In the genomic region with DNA sequence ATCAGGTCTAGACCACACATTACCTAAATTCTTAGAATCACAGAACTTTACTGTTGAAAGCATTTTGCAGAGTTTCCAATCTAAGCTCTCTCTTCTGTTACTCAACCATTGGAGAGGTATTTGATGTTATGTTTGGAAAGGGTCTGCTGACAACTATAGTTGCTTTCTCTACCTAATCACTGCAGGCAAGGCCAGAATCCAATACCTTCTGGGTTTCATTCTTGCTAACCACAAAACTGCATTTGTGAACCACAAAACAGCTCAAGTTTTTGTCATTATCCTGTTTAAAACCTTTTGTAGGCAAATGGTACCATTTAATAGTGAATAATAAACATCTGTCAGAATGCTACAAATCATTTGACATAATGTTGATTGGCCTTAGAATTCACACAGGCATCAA, we compare ENCODE assay signal across 29 cellular contexts.
"Had no signal": no experiment of that assay in that cellular context is flagged by ENCODE, and none has a peak within 500 bp of the region (broad histone marks: within the 10 kb centered on the region; RNA-seq: fewer than 3 reads in every experiment).

No MANE protein-coding gene starts in this region.

- H3K27ac Mint-ChIP-seq: activated naive CD4-positive, alpha-beta T cell treated with anti-CD3 and anti-CD28 coated beads, Interleukin-2, amount 10 ng/mL, durations not matched to agents 7 days and 5 days; activated naive CD8-positive, alpha-beta T cell treated with anti-CD3 and anti-CD28 coated beads, Interleukin-2, amount 10 ng/mL, durations not matched to agents 7 days and 5 days; activated T-helper 1 cell treated with anti-CD3 and anti-CD28 coated beads, Interleukin-12 subunit alpha, Interleukin-12 subunit beta, Interleukin-2, Interleukin-4 antibody, amounts not matched to agents 30 ng/mL and 10 ng/mL and 1 ng/mL, durations not matched to agents 14 hours and 24 hours and 36 hours; effector memory CD8-positive, alpha-beta T cell; immature natural killer cell; memory B cell; naive thymus-derived CD8-positive, alpha-beta T cell; stimulated activated naive CD8-positive, alpha-beta T cell treated with anti-CD3 and anti-CD28 coated beads, Interleukin-15, Interleukin-2, amounts not matched to agents 100 ng/mL and 50 ng/mL, for 24 hours had no signal

- H3K27ac ChIP-seq: body of pancreas, cardiac muscle cell, foreskin keratinocyte, heart left ventricle, parathyroid adenoma, right lobe of liver, thoracic aorta, uterus had no signal

- H3K27me3 ChIP-seq: body of pancreas, cardiac muscle cell, foreskin keratinocyte, heart left ventricle, right lobe of liver, uterus had no signal

- H3K36me3 ChIP-seq: cardiac muscle cell, heart left ventricle, right lobe of liver, thoracic aorta, uterus had no signal

- ATAC-seq: body of pancreas; effector memory CD8-positive, alpha-beta T cell; foreskin keratinocyte; heart left ventricle; naive thymus-derived CD8-positive, alpha-beta T cell; right lobe of liver had no signal

- H3K4me1 ChIP-seq: body of pancreas, foreskin keratinocyte, heart left ventricle, parathyroid adenoma, right lobe of liver, uterus had no signal

- H3K27me3 Mint-ChIP-seq: activated naive CD4-positive, alpha-beta T cell treated with anti-CD3 and anti-CD28 coated beads, Interleukin-2, amount 10 ng/mL, durations not matched to agents 7 days and 5 days; activated naive CD8-positive, alpha-beta T cell treated with anti-CD3 and anti-CD28 coated beads, Interleukin-2, amount 10 ng/mL, durations not matched to agents 7 days and 5 days; effector memory CD8-positive, alpha-beta T cell; memory B cell; stimulated activated naive CD8-positive, alpha-beta T cell treated with anti-CD3 and anti-CD28 coated beads, Interleukin-15, Interleukin-2, amounts not matched to agents 100 ng/mL and 50 ng/mL, for 24 hours had no signal

- DNase-seq: activated CD4-positive, alpha-beta T cell treated with anti-CD3 and anti-CD28 coated beads for 4 hours; activated CD4-positive, alpha-beta T cell treated with anti-CD3 and anti-CD28 coated beads, Interleukin-2, amount 50 U/mL, for 4 hours; activated gamma-delta T cell; activated naive CD4-positive, alpha-beta T cell treated with anti-CD3 and anti-CD28 coated beads, Interleukin-2, amount 10 ng/mL, durations not matched to agents 7 days and 5 days; activated naive CD8-positive, alpha-beta T cell treated with anti-CD3 and anti-CD28 coated beads, Interleukin-2, amount 10 ng/mL, durations not matched to agents 7 days and 5 days; activated T-cell treated with anti-CD3 and anti-CD28 coated beads, Interleukin-2, amount 50 U/mL, for 1 hour; amniotic stem cell; body of pancreas; cerebellar nuclear complex; cortex of kidney; effector memory CD8-positive, alpha-beta T cell; erythroblast; foreskin keratinocyte; heart left ventricle; hypothalamus; immature natural killer cell; naive thymus-derived CD8-positive, alpha-beta T cell; occipital lobe; right lobe of liver; stimulated activated CD4-positive, alpha-beta T cell treated with anti-CD3 and anti-CD28 coated beads, Interleukin-4, amount 100 ng/mL, for 1 hour; trophoblast cell; uterus had no signal

- H3K9me3 Mint-ChIP-seq: activated naive CD4-positive, alpha-beta T cell treated with anti-CD3 and anti-CD28 coated beads, Interleukin-2, amount 10 ng/mL, durations not matched to agents 7 days and 5 days; activated naive CD8-positive, alpha-beta T cell treated with anti-CD3 and anti-CD28 coated beads, Interleukin-2, amount 10 ng/mL, durations not matched to agents 7 days and 5 days; activated T-helper 1 cell treated with anti-CD3 and anti-CD28 coated beads, Interleukin-12 subunit alpha, Interleukin-12 subunit beta, Interleukin-2, Interleukin-4 antibody, amounts not matched to agents 30 ng/mL and 10 ng/mL and 1 ng/mL, durations not matched to agents 14 hours and 24 hours and 36 hours; neural crest cell had no signal

- H3K4me3 ChIP-seq: body of pancreas, cardiac muscle cell, heart left ventricle, right lobe of liver, thoracic aorta, uterus had no signal

- H3K4me3 Mint-ChIP-seq: activated naive CD4-positive, alpha-beta T cell treated with anti-CD3 and anti-CD28 coated beads, Interleukin-2, amount 10 ng/mL, durations not matched to agents 7 days and 5 days; activated naive CD8-positive, alpha-beta T cell treated with anti-CD3 and anti-CD28 coated beads, Interleukin-2, amount 10 ng/mL, durations not matched to agents 7 days and 5 days; activated T-helper 1 cell treated with anti-CD3 and anti-CD28 coated beads, Interleukin-12 subunit alpha, Interleukin-12 subunit beta, Interleukin-2, Interleukin-4 antibody, amounts not matched to agents 30 ng/mL and 10 ng/mL and 1 ng/mL, durations not matched to agents 14 hours and 24 hours and 36 hours; effector memory CD8-positive, alpha-beta T cell; immature natural killer cell; memory B cell; naive thymus-derived CD8-positive, alpha-beta T cell; neural crest cell; stimulated activated naive CD8-positive, alpha-beta T cell treated with anti-CD3 and anti-CD28 coated beads, Interleukin-15, Interleukin-2, amounts not matched to agents 100 ng/mL and 50 ng/mL, for 24 hours had no signal

- H3K9me3 ChIP-seq: body of pancreas, heart left ventricle, right lobe of liver, thoracic aorta, uterus had no signal

- H3K36me3 Mint-ChIP-seq: activated naive CD4-positive, alpha-beta T cell treated with anti-CD3 and anti-CD28 coated beads, Interleukin-2, amount 10 ng/mL, durations not matched to agents 7 days and 5 days; activated naive CD8-positive, alpha-beta T cell treated with anti-CD3 and anti-CD28 coated beads, Interleukin-2, amount 10 ng/mL, durations not matched to agents 7 days and 5 days; immature natural killer cell; memory B cell; naive thymus-derived CD8-positive, alpha-beta T cell had no signal

- H3K4me1 Mint-ChIP-seq: activated naive CD4-positive, alpha-beta T cell treated with anti-CD3 and anti-CD28 coated beads, Interleukin-2, amount 10 ng/mL, durations not matched to agents 7 days and 5 days; activated naive CD8-positive, alpha-beta T cell treated with anti-CD3 and anti-CD28 coated beads, Interleukin-2, amount 10 ng/mL, durations not matched to agents 7 days and 5 days; immature natural killer cell; memory B cell; naive thymus-derived CD8-positive, alpha-beta T cell; neural crest cell had no signal
